ENCODE assay signal across 2 cellular contexts in genomic region chr10:117216611-117217195, GRCh38.
A peak's percentile ranks its signal among the peaks of the same experiment; 100 is the strongest.
TF ChIP-seq lines count a peak whose summit lies in the region.

No MANE protein-coding gene starts in this region.

TF ChIP-seq in GM23338, 12 proteins besides CTCF, POLR2A, EP300 and RAD21:
- TF ChIP-seq CREB1 (CRISPR knock-in tag; IDR thresholded peaks at IDR 0.05; ENCODE audit: low read depth): peak; percentile 51; the same call in 1 of the 2 replicates
- no peak for TF ChIP-seq NANOG (IDR thresholded peaks at IDR 0.05; ENCODE audit: borderline replicate concordance)
- no peak for TF ChIP-seq ZNF462 (CRISPR knock-in tag; IDR thresholded peaks at IDR 0.05)

TF ChIP-seq in GM12878, 131 proteins besides CTCF, POLR2A, EP300 and RAD21 (continues in another document):
- TF ChIP-seq JUNB (IDR thresholded peaks at IDR 0.05) (no peak), FOS (IDR thresholded peaks at IDR 0.05; ENCODE audit: borderline replicate concordance, extremely low read depth, insufficient read length) (no peak), NR2F1 (conservative IDR thresholded peaks at IDR 0.05) (no peak), RAD51 (IDR thresholded peaks at IDR 0.05) (no peak), DPF2 (IDR thresholded peaks at IDR 0.05) (peak; percentile 25; the same call in 1 of the 2 replicates), TCF12 (IDR thresholded peaks at IDR 0.05; ENCODE audit: low read depth, low read length) (0 out of 2 replicates have a peak, but pooled peaks have one; percentile 40), CHD4 (IDR thresholded peaks at IDR 0.05) (no peak), RB1 (IDR thresholded peaks at IDR 0.05; ENCODE audit: borderline replicate concordance) (peak; percentile 91; the same call in 1 of the 2 replicates), BRCA1 (IDR thresholded peaks at IDR 0.05; ENCODE audit: low read depth, low read length) (no peak), E4F1 (IDR thresholded peaks at IDR 0.05; ENCODE audit: borderline replicate concordance, partially characterized antibody) (no peak), SIN3A (IDR thresholded peaks at IDR 0.05; ENCODE audit: low read depth, low read length) (no peak), ZNF217 (IDR thresholded peaks at IDR 0.05) (no peak), BACH1 (IDR thresholded peaks at IDR 0.05; ENCODE audit: borderline replicate concordance) (0 out of 2 replicates have a peak, but pooled peaks have one; percentile 24), NFIC (IDR thresholded peaks at IDR 0.05; ENCODE audit: low read depth, low read length) (no peak), SMARCA5 (IDR thresholded peaks at IDR 0.05) (peak; percentile 95), MTA3 (IDR thresholded peaks at IDR 0.05; ENCODE audit: borderline replicate concordance, low read length) (no peak), PAX8 (IDR thresholded peaks at IDR 0.05) (no peak), POU2F2 (IDR thresholded peaks at IDR 0.05; ENCODE audit: borderline replicate concordance, low read depth, low read length) (peak; percentile 76; the same call in 2 of the 3 replicates), JUND (IDR thresholded peaks at IDR 0.05; ENCODE audit: low read depth, low read length) (0 out of 2 replicates have a peak, but pooled peaks have one; percentile 23), RUNX3 (IDR thresholded peaks at IDR 0.05; ENCODE audit: low read length) (peak; percentile 69), TARDBP (IDR thresholded peaks at IDR 0.05; ENCODE audit: borderline replicate concordance) (peak; percentile 50; the same call in 1 of the 2 replicates), RELB (IDR thresholded peaks at IDR 0.05; ENCODE audit: low read depth) (no peak), TCF3 (IDR thresholded peaks at IDR 0.05; ENCODE audit: borderline replicate concordance, insufficient read depth, low read depth, low read length) (0 out of 2 replicates have a peak, but pooled peaks have one; percentile 57), EZH2 (IDR thresholded peaks at IDR 0.05; ENCODE audit: borderline replicate concordance, control insufficient read depth, low read depth, low read length) (no peak), EED (IDR thresholded peaks at IDR 0.05; ENCODE audit: low read depth) (0 out of 2 replicates have a peak, but pooled peaks have one; percentile 14), ELK1 (IDR thresholded peaks at IDR 0.05; ENCODE audit: low read depth, low read length) (no peak), BHLHE40 (IDR thresholded peaks at IDR 0.05; ENCODE audit: borderline replicate concordance in 1 of 2, low read depth in 2 of 2, low read length in 1 of 2) (peak; percentile 36 to 52; a peak in 3 of 4 replicates), ZNF24 (IDR thresholded peaks at IDR 0.05) (no peak), LARP7 (IDR thresholded peaks at IDR 0.05) (peak; percentile 43; the same call in 1 of the 2 replicates), KDM1A (IDR thresholded peaks at IDR 0.05; ENCODE audit: borderline replicate concordance) (no peak), ATF3 (IDR thresholded peaks at IDR 0.05; ENCODE audit: borderline replicate concordance, extremely low read depth, low read depth, low read length) (peak; percentile 73; the same call in 1 of the 2 replicates), MXI1 (IDR thresholded peaks at IDR 0.05; ENCODE audit: low read depth, low read length) (no peak), HDAC6 (IDR thresholded peaks at IDR 0.05; ENCODE audit: unreplicated experiment) (no peak), STAT1 (conservative IDR thresholded peaks at IDR 0.05) (0 out of 2 replicates have a peak, but pooled peaks have one; percentile 25), IKZF1 (conservative IDR thresholded peaks at IDR 0.05) (peak; percentile 57), YBX1 (IDR thresholded peaks at IDR 0.05) (no peak)
- TF ChIP-seq, protein P1, sequence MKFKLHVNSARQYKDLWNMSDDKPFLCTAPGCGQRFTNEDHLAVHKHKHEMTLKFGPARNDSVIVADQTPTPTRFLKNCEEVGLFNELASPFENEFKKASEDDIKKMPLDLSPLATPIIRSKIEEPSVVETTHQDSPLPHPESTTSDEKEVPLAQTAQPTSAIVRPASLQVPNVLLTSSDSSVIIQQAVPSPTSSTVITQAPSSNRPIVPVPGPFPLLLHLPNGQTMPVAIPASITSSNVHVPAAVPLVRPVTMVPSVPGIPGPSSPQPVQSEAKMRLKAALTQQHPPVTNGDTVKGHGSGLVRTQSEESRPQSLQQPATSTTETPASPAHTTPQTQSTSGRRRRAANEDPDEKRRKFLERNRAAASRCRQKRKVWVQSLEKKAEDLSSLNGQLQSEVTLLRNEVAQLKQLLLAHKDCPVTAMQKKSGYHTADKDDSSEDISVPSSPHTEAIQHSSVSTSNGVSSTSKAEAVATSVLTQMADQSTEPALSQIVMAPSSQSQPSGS (IDR thresholded peaks at IDR 0.05; ENCODE audit: low read length): no peak
- TF ChIP-seq, protein P2, sequence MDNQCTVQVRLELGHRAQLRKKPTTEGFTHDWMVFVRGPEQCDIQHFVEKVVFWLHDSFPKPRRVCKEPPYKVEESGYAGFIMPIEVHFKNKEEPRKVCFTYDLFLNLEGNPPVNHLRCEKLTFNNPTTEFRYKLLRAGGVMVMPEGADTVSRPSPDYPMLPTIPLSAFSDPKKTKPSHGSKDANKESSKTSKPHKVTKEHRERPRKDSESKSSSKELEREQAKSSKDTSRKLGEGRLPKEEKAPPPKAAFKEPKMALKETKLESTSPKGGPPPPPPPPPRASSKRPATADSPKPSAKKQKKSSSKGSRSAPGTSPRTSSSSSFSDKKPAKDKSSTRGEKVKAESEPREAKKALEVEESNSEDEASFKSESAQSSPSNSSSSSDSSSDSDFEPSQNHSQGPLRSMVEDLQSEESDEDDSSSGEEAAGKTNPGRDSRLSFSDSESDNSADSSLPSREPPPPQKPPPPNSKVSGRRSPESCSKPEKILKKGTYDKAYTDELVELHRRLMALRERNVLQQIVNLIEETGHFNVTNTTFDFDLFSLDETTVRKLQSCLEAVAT (IDR thresholded peaks at IDR 0.05): no peak
- TF ChIP-seq, protein P3, sequence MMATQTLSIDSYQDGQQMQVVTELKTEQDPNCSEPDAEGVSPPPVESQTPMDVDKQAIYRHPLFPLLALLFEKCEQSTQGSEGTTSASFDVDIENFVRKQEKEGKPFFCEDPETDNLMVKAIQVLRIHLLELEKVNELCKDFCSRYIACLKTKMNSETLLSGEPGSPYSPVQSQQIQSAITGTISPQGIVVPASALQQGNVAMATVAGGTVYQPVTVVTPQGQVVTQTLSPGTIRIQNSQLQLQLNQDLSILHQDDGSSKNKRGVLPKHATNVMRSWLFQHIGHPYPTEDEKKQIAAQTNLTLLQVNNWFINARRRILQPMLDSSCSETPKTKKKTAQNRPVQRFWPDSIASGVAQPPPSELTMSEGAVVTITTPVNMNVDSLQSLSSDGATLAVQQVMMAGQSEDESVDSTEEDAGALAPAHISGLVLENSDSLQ (IDR thresholded peaks at IDR 0.05): no peak
- TF ChIP-seq, protein P4, sequence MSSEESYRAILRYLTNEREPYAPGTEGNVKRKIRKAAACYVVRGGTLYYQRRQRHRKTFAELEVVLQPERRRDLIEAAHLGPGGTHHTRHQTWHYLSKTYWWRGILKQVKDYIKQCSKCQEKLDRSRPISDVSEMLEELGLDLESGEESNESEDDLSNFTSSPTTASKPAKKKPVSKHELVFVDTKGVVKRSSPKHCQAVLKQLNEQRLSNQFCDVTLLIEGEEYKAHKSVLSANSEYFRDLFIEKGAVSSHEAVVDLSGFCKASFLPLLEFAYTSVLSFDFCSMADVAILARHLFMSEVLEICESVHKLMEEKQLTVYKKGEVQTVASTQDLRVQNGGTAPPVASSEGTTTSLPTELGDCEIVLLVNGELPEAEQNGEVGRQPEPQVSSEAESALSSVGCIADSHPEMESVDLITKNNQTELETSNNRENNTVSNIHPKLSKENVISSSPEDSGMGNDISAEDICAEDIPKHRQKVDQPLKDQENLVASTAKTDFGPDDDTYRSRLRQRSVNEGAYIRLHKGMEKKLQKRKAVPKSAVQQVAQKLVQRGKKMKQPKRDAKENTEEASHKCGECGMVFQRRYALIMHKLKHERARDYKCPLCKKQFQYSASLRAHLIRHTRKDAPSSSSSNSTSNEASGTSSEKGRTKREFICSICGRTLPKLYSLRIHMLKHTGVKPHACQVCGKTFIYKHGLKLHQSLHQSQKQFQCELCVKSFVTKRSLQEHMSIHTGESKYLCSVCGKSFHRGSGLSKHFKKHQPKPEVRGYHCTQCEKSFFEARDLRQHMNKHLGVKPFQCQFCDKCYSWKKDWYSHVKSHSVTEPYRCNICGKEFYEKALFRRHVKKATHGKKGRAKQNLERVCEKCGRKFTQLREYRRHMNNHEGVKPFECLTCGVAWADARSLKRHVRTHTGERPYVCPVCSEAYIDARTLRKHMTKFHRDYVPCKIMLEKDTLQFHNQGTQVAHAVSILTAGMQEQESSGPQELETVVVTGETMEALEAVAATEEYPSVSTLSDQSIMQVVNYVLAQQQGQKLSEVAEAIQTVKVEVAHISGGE (CRISPR knock-in tag; IDR thresholded peaks at IDR 0.05): no peak
- TF ChIP-seq, protein P5, sequence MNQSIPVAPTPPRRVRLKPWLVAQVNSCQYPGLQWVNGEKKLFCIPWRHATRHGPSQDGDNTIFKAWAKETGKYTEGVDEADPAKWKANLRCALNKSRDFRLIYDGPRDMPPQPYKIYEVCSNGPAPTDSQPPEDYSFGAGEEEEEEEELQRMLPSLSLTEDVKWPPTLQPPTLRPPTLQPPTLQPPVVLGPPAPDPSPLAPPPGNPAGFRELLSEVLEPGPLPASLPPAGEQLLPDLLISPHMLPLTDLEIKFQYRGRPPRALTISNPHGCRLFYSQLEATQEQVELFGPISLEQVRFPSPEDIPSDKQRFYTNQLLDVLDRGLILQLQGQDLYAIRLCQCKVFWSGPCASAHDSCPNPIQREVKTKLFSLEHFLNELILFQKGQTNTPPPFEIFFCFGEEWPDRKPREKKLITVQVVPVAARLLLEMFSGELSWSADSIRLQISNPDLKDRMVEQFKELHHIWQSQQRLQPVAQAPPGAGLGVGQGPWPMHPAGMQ (IDR thresholded peaks at IDR 0.05; ENCODE audit: borderline replicate concordance): no peak
- TF ChIP-seq, protein P6, sequence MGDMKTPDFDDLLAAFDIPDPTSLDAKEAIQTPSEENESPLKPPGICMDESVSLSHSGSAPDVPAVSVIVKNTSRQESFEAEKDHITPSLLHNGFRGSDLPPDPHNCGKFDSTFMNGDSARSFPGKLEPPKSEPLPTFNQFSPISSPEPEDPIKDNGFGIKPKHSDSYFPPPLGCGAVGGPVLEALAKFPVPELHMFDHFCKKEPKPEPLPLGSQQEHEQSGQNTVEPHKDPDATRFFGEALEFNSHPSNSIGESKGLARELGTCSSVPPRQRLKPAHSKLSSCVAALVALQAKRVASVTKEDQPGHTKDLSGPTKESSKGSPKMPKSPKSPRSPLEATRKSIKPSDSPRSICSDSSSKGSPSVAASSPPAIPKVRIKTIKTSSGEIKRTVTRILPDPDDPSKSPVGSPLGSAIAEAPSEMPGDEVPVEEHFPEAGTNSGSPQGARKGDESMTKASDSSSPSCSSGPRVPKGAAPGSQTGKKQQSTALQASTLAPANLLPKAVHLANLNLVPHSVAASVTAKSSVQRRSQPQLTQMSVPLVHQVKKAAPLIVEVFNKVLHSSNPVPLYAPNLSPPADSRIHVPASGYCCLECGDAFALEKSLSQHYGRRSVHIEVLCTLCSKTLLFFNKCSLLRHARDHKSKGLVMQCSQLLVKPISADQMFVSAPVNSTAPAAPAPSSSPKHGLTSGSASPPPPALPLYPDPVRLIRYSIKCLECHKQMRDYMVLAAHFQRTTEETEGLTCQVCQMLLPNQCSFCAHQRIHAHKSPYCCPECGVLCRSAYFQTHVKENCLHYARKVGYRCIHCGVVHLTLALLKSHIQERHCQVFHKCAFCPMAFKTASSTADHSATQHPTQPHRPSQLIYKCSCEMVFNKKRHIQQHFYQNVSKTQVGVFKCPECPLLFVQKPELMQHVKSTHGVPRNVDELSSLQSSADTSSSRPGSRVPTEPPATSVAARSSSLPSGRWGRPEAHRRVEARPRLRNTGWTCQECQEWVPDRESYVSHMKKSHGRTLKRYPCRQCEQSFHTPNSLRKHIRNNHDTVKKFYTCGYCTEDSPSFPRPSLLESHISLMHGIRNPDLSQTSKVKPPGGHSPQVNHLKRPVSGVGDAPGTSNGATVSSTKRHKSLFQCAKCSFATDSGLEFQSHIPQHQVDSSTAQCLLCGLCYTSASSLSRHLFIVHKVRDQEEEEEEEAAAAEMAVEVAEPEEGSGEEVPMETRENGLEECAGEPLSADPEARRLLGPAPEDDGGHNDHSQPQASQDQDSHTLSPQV (IDR thresholded peaks at IDR 0.05): peak; percentile 91
